In the genomic region with DNA sequence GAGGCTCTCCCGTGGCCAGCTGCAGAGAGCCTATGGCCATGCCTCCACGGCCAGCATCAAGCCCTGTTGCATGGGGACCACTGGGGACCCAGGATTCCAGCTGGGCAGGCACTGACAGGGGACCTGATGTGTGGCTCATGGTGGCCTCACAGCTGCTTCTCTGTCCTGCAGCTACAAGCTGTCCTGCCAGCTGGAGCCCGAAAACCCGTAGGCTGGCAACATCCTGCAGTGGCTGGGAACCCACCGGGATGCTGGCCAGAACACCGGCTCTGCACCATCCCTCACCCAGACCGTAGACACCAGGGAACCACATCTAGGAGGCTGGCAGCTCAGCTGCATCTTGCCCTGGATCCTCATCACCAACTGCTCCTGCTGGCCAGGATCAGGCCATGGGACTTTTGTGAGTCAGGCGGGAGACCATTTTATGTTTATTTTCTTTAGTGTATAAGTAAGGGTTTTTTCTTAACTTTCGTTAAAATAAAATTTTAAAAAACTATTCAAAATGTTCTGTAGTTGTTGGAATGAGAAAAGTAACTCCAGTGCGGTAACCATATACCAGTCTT, we compare ENCODE assay signal across 36 cellular contexts. TPM values are rescaled to one million over a fixed set of nuclear protein-coding genes. Genes with fewer than 3 reads are reported as not detected.
A peak's percentile ranks its signal among the peaks of the same experiment; 100 is the strongest.
DNase-seq lines count a peak whose midpoint lies in the region; ATAC-seq and TF ChIP-seq lines count a peak whose summit lies in the region.
"Had no signal": no experiment of that assay in that cellular context is flagged by ENCODE, and none has a peak within 500 bp of the region (broad histone marks: within the 10 kb centered on the region; RNA-seq: fewer than 3 reads in every experiment).

No MANE protein-coding gene starts in this region.

- CTCF ChIA-PET in activated CD8-positive, alpha-beta T cell treated with anti-CD3 and anti-CD28 coated beads, Interleukin-2, amount 10 ng/mL, durations not matched to agents 7 days and 5 days (lab: Charles Lee): interaction anchor here (1.2 to 1.4 kb wide), 2 partner anchors 68 to 151 kb away, joined by 3 to 4 read pairs; no protein-coding TSS in a partner anchor

- no peak overlapping the region for H3K4me3 Mint-ChIP-seq in activated CD4-positive, alpha-beta T cell treated with anti-CD3 and anti-CD28 coated beads, Interleukin-2, amount 10 ng/mL, durations not matched to agents 24 days and 14 days
- H3K4me3 Mint-ChIP-seq in activated CD8-positive, alpha-beta T cell treated with anti-CD3 and anti-CD28 coated beads, Interleukin-2, amount 10 ng/mL, durations not matched to agents 7 days and 5 days: peak overlapping the region; percentile 22
- no peak overlapping the region for H3K4me3 Mint-ChIP-seq in osteocyte (ENCODE audit: unreplicated experiment)
- no peak overlapping the region for H3K4me3 Mint-ChIP-seq in activated T-helper 1 cell treated with anti-CD3 and anti-CD28 coated beads, Interleukin-12 subunit alpha, Interleukin-12 subunit beta, Interleukin-2, Interleukin-4 antibody, amounts not matched to agents 30 ng/mL and 10 ng/mL and 1 ng/mL, durations not matched to agents 14 hours and 24 hours and 36 hours

- no CpG with 5 or more reads among the region's 10 CpGs for WGBS in neuronal stem cell (ENCODE audit: extremely low coverage in 2 of 2, insufficient read length in 2 of 2, insufficient replicate concordance in 1 of 2), 2 donors

- no peak overlapping the region for H4K8ac ChIP-seq in neuronal stem cell (ENCODE audit: low read depth, low read length)

- peaks cover 61% of the 10 kb centered on the region for H3K79me2 ChIP-seq in DND-41 (ENCODE audit: insufficient read depth, low read length)

- H2BK15ac ChIP-seq in neuronal stem cell (ENCODE audit: low read length): no peak overlapping the region

- no peak overlapping the region for H2AK5ac ChIP-seq in neuronal stem cell (ENCODE audit: low read depth, low read length)

- no peak overlapping the region for H4K91ac ChIP-seq in neuronal stem cell (ENCODE audit: low read depth, low read length, poor library complexity)

- H3K27me3 ChIP-seq in DND-41 (ENCODE audit: insufficient read depth, low read length, poor library complexity) (no peaks in the 10 kb centered on the region), neuronal stem cell (ENCODE audit: control insufficient read depth in 3 of 3, insufficient read depth in 3 of 3, low read depth in 1 of 3, low read length in 3 of 3) (no peaks in the 10 kb centered on the region)
- H3K27me3 ChIP-seq: left lung, sigmoid colon, stomach, vagina had no signal

- H4K20me1 ChIP-seq in DND-41 (ENCODE audit: insufficient read depth, low read length): peaks cover 18% of the 10 kb centered on the region; the same call in 1 of the 2 replicates

- H3K4ac ChIP-seq in neuronal stem cell (ENCODE audit: low read length): no peak overlapping the region

- H3K4me2 ChIP-seq in DND-41 (ENCODE audit: insufficient read depth, low read length): no peak overlapping the region
- no peak overlapping the region for H3K4me2 ChIP-seq in neuronal stem cell (ENCODE audit: insufficient read depth, low read length, poor library complexity, severe bottlenecking)
- H3K4me2 ChIP-seq: SK-N-SH had no signal

- peak overlapping the region; percentile 93 for H3K27ac ChIP-seq in DND-41 (ENCODE audit: low read length)
- H3K27ac ChIP-seq in neuronal stem cell (replicated peaks; ENCODE audit: low read length): no peak overlapping the region
- H3K27ac ChIP-seq: sigmoid colon, stomach, vagina, VCaP had no signal

- H3K4me3 ChIP-seq in DND-41 (ENCODE audit: low read depth in 1 of 2, low read length in 2 of 2): no peak overlapping the region
- H3K4me3 ChIP-seq in neuronal stem cell (ENCODE audit: low read length in 2 of 2): no peak overlapping the region
- H3K4me3 ChIP-seq: GM12878, left lung, sigmoid colon, stomach, vagina had no signal

- intact Hi-C loops in activated CD4-positive, alpha-beta T cell treated with anti-CD3 and anti-CD28 coated beads, Interleukin-2, amount 10 ng/mL, durations not matched to agents 24 days and 14 days (cut with micrococcal nuclease): no loop called here
- intact Hi-C loops in activated T-helper 1 cell treated with anti-CD3 and anti-CD28 coated beads, Interleukin-12 subunit alpha, Interleukin-12 subunit beta, Interleukin-2, Interleukin-4 antibody, amounts not matched to agents 30 ng/mL and 10 ng/mL and 1 ng/mL, durations not matched to agents 14 hours and 24 hours and 36 hours (cut with micrococcal nuclease): no loop called here

- no peaks in the 10 kb centered on the region for H3K9me3 Mint-ChIP-seq in activated CD4-positive, alpha-beta T cell treated with anti-CD3 and anti-CD28 coated beads, Interleukin-2, amount 10 ng/mL, durations not matched to agents 24 days and 14 days
- no peaks in the 10 kb centered on the region for H3K9me3 Mint-ChIP-seq in activated CD8-positive, alpha-beta T cell treated with anti-CD3 and anti-CD28 coated beads, Interleukin-2, amount 10 ng/mL, durations not matched to agents 7 days and 5 days (ENCODE audit: insufficient read depth)
- H3K9me3 Mint-ChIP-seq in osteocyte (ENCODE audit: unreplicated experiment): no peaks in the 10 kb centered on the region
- no peaks in the 10 kb centered on the region for H3K9me3 Mint-ChIP-seq in activated T-helper 1 cell treated with anti-CD3 and anti-CD28 coated beads, Interleukin-12 subunit alpha, Interleukin-12 subunit beta, Interleukin-2, Interleukin-4 antibody, amounts not matched to agents 30 ng/mL and 10 ng/mL and 1 ng/mL, durations not matched to agents 14 hours and 24 hours and 36 hours

- POLR2A ChIA-PET in activated CD8-positive, alpha-beta T cell treated with anti-CD3 and anti-CD28 coated beads, Interleukin-2, amount 10 ng/mL, durations not matched to agents 7 days and 5 days (lab: Charles Lee): interaction anchor here (0.9 kb wide), 1 partner anchor 15 kb away, joined by 3 read pairs; no protein-coding TSS in a partner anchor

- H2BK12ac ChIP-seq in neuronal stem cell (ENCODE audit: low read length): no peak overlapping the region

- peak overlapping the region; percentile 72 for H3K14ac ChIP-seq in neuronal stem cell (ENCODE audit: low read length)

- peaks cover 47% of the 10 kb centered on the region for H3K4me1 ChIP-seq in DND-41 (ENCODE audit: insufficient read depth, low read length)
- no peaks in the 10 kb centered on the region for H3K4me1 ChIP-seq in neuronal stem cell (ENCODE audit: control insufficient read depth in 2 of 2, insufficient read depth in 1 of 2, low read depth in 1 of 2, low read length in 2 of 2)
- H3K4me1 ChIP-seq: sigmoid colon, vagina had no signal

- H3K4me1 Mint-ChIP-seq in activated CD4-positive, alpha-beta T cell treated with anti-CD3 and anti-CD28 coated beads, Interleukin-2, amount 10 ng/mL, durations not matched to agents 24 days and 14 days: peaks cover 58% of the 10 kb centered on the region
- peaks cover 50% of the 10 kb centered on the region for H3K4me1 Mint-ChIP-seq in activated CD8-positive, alpha-beta T cell treated with anti-CD3 and anti-CD28 coated beads, Interleukin-2, amount 10 ng/mL, durations not matched to agents 7 days and 5 days (ENCODE audit: low read depth)
- peaks cover 2% of the 10 kb centered on the region for H3K4me1 Mint-ChIP-seq in osteocyte (ENCODE audit: unreplicated experiment)
- H3K4me1 Mint-ChIP-seq in activated T-helper 1 cell treated with anti-CD3 and anti-CD28 coated beads, Interleukin-12 subunit alpha, Interleukin-12 subunit beta, Interleukin-2, Interleukin-4 antibody, amounts not matched to agents 30 ng/mL and 10 ng/mL and 1 ng/mL, durations not matched to agents 14 hours and 24 hours and 36 hours (ENCODE audit: low read depth): peaks cover 61% of the 10 kb centered on the region

- DNase-seq in activated CD4-positive, alpha-beta T cell treated with anti-CD3 and anti-CD28 coated beads, Interleukin-2, amount 10 ng/mL, durations not matched to agents 24 days and 14 days: no peak
- no peak for DNase-seq in activated CD4-positive, alpha-beta T cell treated with anti-CD3 and anti-CD28 coated beads for 48 hours
- DNase-seq in DND-41 (no peak), neuronal stem cell (ENCODE audit: low spot score) (no peak), osteocyte (ENCODE audit: extremely low spot score, unreplicated experiment) (no peak)
- DNase-seq in activated CD8-positive, alpha-beta T cell treated with anti-CD3 and anti-CD28 coated beads, Interleukin-2, amount 10 ng/mL, durations not matched to agents 7 days and 5 days: no peak
- DNase-seq in activated T-helper 1 cell treated with anti-CD3 and anti-CD28 coated beads, Interleukin-12 subunit alpha, Interleukin-12 subunit beta, Interleukin-2, Interleukin-4 antibody, amounts not matched to agents 30 ng/mL and 10 ng/mL and 1 ng/mL, durations not matched to agents 14 hours and 24 hours and 36 hours (ENCODE audit: low spot score): no peak
- DNase-seq: activated CD8-positive, alpha-beta memory T cell treated with anti-CD3 and anti-CD28 coated beads, Interleukin-2, amount 50 U/mL, for 4 hours; cortex of kidney; erythroblast; glutamatergic neuron; GOT3; KBM-7; NCI-H1417; NCI-H2029 treated with DMSO at 0.1 percent for 48 hours; NCI-H2227 treated with DMSO at 0.1 percent for 48 hours; NCI-H526 treated with DMSO at 0.1 percent for 48 hours; NK-92 treated with Interleukin-12 subunit alpha and Interleukin-12 subunit beta, amount 100 ng/mL, for 24 hours; PC-3; sigmoid colon; SK-N-SH; stimulated activated CD4-positive, alpha-beta T cell treated with anti-CD3 and anti-CD28 coated beads, Interleukin-12 subunit alpha, Interleukin-12 subunit beta, amount 100 ng/mL, for 4 hours; stimulated activated CD4-positive, alpha-beta T cell treated with anti-CD3 and anti-CD28 coated beads, Interleukin-2, amount 100 ng/mL, for 48 hours; stomach had no signal

- H3K27me3 Mint-ChIP-seq in activated CD4-positive, alpha-beta T cell treated with anti-CD3 and anti-CD28 coated beads, Interleukin-2, amount 10 ng/mL, durations not matched to agents 24 days and 14 days: no peaks in the 10 kb centered on the region
- H3K27me3 Mint-ChIP-seq in activated CD8-positive, alpha-beta T cell treated with anti-CD3 and anti-CD28 coated beads, Interleukin-2, amount 10 ng/mL, durations not matched to agents 7 days and 5 days (ENCODE audit: low read depth): no peaks in the 10 kb centered on the region
- H3K27me3 Mint-ChIP-seq in osteocyte (ENCODE audit: unreplicated experiment): no peaks in the 10 kb centered on the region
- no peaks in the 10 kb centered on the region for H3K27me3 Mint-ChIP-seq in activated T-helper 1 cell treated with anti-CD3 and anti-CD28 coated beads, Interleukin-12 subunit alpha, Interleukin-12 subunit beta, Interleukin-2, Interleukin-4 antibody, amounts not matched to agents 30 ng/mL and 10 ng/mL and 1 ng/mL, durations not matched to agents 14 hours and 24 hours and 36 hours (ENCODE audit: insufficient read depth)

- H2BK5ac ChIP-seq in neuronal stem cell (ENCODE audit: low read length): no peak overlapping the region

- H3K9ac ChIP-seq in DND-41 (ENCODE audit: low read depth, low read length): no peak overlapping the region
- peak overlapping the region; percentile 7 for H3K9ac ChIP-seq in neuronal stem cell (ENCODE audit: low read depth, low read length, poor library complexity)
- H3K9ac ChIP-seq: SK-N-SH had no signal

- TF ChIP-seq CTCF in DND-41 (IDR thresholded peaks at IDR 0.05; ENCODE audit: borderline replicate concordance, extremely low read depth, low read length, poor library complexity, severe bottlenecking) (no peak), osteocyte (IDR thresholded peaks at IDR 0.05) (no peak)

- H2BK120ac ChIP-seq in neuronal stem cell (ENCODE audit: low read depth, low read length): no peak overlapping the region

- no peak overlapping the region for H3K23ac ChIP-seq in neuronal stem cell (ENCODE audit: low read depth, low read length, poor library complexity)

- H3K18ac ChIP-seq in neuronal stem cell (ENCODE audit: low read length): no peak overlapping the region

- H2AFZ ChIP-seq in DND-41 (ENCODE audit: low read depth, low read length) (no peak overlapping the region), neuronal stem cell (ENCODE audit: low read length) (no peak overlapping the region)

- H3K36me3 Mint-ChIP-seq in activated CD4-positive, alpha-beta T cell treated with anti-CD3 and anti-CD28 coated beads, Interleukin-2, amount 10 ng/mL, durations not matched to agents 24 days and 14 days (ENCODE audit: low read depth): peaks cover 57% of the 10 kb centered on the region
- peaks cover 81% of the 10 kb centered on the region for H3K36me3 Mint-ChIP-seq in activated CD8-positive, alpha-beta T cell treated with anti-CD3 and anti-CD28 coated beads, Interleukin-2, amount 10 ng/mL, durations not matched to agents 7 days and 5 days (ENCODE audit: low read depth)
- peaks cover 46% of the 10 kb centered on the region for H3K36me3 Mint-ChIP-seq in osteocyte (ENCODE audit: unreplicated experiment)
- H3K36me3 Mint-ChIP-seq in activated T-helper 1 cell treated with anti-CD3 and anti-CD28 coated beads, Interleukin-12 subunit alpha, Interleukin-12 subunit beta, Interleukin-2, Interleukin-4 antibody, amounts not matched to agents 30 ng/mL and 10 ng/mL and 1 ng/mL, durations not matched to agents 14 hours and 24 hours and 36 hours (ENCODE audit: low read depth): peaks cover 58% of the 10 kb centered on the region

- H3K9me3 ChIP-seq in DND-41 (ENCODE audit: insufficient read depth, low read length, severe bottlenecking): no peaks in the 10 kb centered on the region
- peaks cover 0 to 3% of the 10 kb centered on the region in 2 donors for H3K9me3 ChIP-seq in neuronal stem cell (replicated peaks in 1 of 2; ENCODE audit: control insufficient read depth in 2 of 2, insufficient read depth in 1 of 2, low read depth in 1 of 2, low read length in 2 of 2)
- H3K9me3 ChIP-seq: left lung, sigmoid colon, SK-N-SH, stomach, vagina had no signal

- peak overlapping the region; percentile 48 for H3K27ac Mint-ChIP-seq in activated CD4-positive, alpha-beta T cell treated with anti-CD3 and anti-CD28 coated beads, Interleukin-2, amount 10 ng/mL, durations not matched to agents 24 days and 14 days
- H3K27ac Mint-ChIP-seq in activated CD8-positive, alpha-beta T cell treated with anti-CD3 and anti-CD28 coated beads, Interleukin-2, amount 10 ng/mL, durations not matched to agents 7 days and 5 days: peak overlapping the region; percentile 37
- no peak overlapping the region for H3K27ac Mint-ChIP-seq in osteocyte (ENCODE audit: unreplicated experiment)
- H3K27ac Mint-ChIP-seq in activated T-helper 1 cell treated with anti-CD3 and anti-CD28 coated beads, Interleukin-12 subunit alpha, Interleukin-12 subunit beta, Interleukin-2, Interleukin-4 antibody, amounts not matched to agents 30 ng/mL and 10 ng/mL and 1 ng/mL, durations not matched to agents 14 hours and 24 hours and 36 hours: no peak overlapping the region

- H3K36me3 ChIP-seq in DND-41 (ENCODE audit: insufficient read depth, low read length): peaks cover 82% of the 10 kb centered on the region
- H3K36me3 ChIP-seq in neuronal stem cell (replicated peaks in 1 of 2; ENCODE audit: control insufficient read depth in 2 of 2, insufficient read depth in 2 of 2, low read length in 2 of 2): peaks cover 21 to 80% of the 10 kb centered on the region in 2 donors

- no peaks in the 10 kb centered on the region for H3K79me1 ChIP-seq in neuronal stem cell (ENCODE audit: low read depth, low read length)

- ATAC-seq in DND-41 (ENCODE audit: insufficient read depth, low read depth) (no peak), HG02623 (IDR thresholded peaks at IDR 0.05; ENCODE audit: unreplicated experiment) (no peak)
- ATAC-seq in activated CD8-positive, alpha-beta T cell treated with anti-CD3 and anti-CD28 coated beads, Interleukin-2, amount 10 ng/mL, durations not matched to agents 7 days and 5 days: no peak
- ATAC-seq: activated naive CD4-positive, alpha-beta T cell treated with anti-CD3 and anti-CD28 coated beads, Interleukin-2, amount 50 U/mL, for 72 hours; GM12878; left lung; PC-3; Right ventricle myocardium inferior had no signal

RNA-seq across cellular contexts. Expression of gene RGL4, which starts 7.9 kb away (rescaled TPM):
- total RNA-seq in activated CD4-positive, alpha-beta T cell treated with anti-CD3 and anti-CD28 coated beads, Interleukin-2, amount 10 ng/mL, durations not matched to agents 24 days and 14 days: 6.9 TPM in 2 replicates
- 10 to 100 TPM; 34.0 to 38.5 TPM for total RNA-seq in activated CD8-positive, alpha-beta T cell treated with anti-CD3 and anti-CD28 coated beads, Interleukin-2, amount 10 ng/mL, durations not matched to agents 7 days and 5 days
- polyA plus RNA-seq in neuronal stem cell (2013, experiment 1 of 2): not detected
- polyA plus RNA-seq in neuronal stem cell (2013, experiment 2 of 2): not detected
- total RNA-seq in osteocyte: not detected in 2 replicates
- 9.3 and 11.7 TPM in 2 replicates for total RNA-seq in activated T-helper 1 cell treated with anti-CD3 and anti-CD28 coated beads, Interleukin-12 subunit alpha, Interleukin-12 subunit beta, Interleukin-2, Interleukin-4 antibody, amounts not matched to agents 30 ng/mL and 10 ng/mL and 1 ng/mL, durations not matched to agents 14 hours and 24 hours and 36 hours
- total RNA-seq: A172, astrocyte, HT1080, PC-3, pulmonary artery endothelial cell, Right ventricle myocardium inferior, sigmoid colon, vagina had no signal
- polyA plus RNA-seq: SK-N-SH had no signal

RNA-seq across cellular contexts. Expression of gene ZNF70, which starts 52.2 kb away (rescaled TPM):
- 2.5 and 2.6 TPM in 2 replicates for total RNA-seq in activated CD4-positive, alpha-beta T cell treated with anti-CD3 and anti-CD28 coated beads, Interleukin-2, amount 10 ng/mL, durations not matched to agents 24 days and 14 days
- 1 to 10 TPM; 2.1 to 2.2 TPM for total RNA-seq in activated CD8-positive, alpha-beta T cell treated with anti-CD3 and anti-CD28 coated beads, Interleukin-2, amount 10 ng/mL, durations not matched to agents 7 days and 5 days
- 2.8 TPM for polyA plus RNA-seq in neuronal stem cell (2013, experiment 1 of 2)
- polyA plus RNA-seq in neuronal stem cell (2013, experiment 2 of 2): 3.0 TPM
- 12.5 TPM in 2 replicates for total RNA-seq in osteocyte
- 2.1 and 2.2 TPM in 2 replicates for total RNA-seq in activated T-helper 1 cell treated with anti-CD3 and anti-CD28 coated beads, Interleukin-12 subunit alpha, Interleukin-12 subunit beta, Interleukin-2, Interleukin-4 antibody, amounts not matched to agents 30 ng/mL and 10 ng/mL and 1 ng/mL, durations not matched to agents 14 hours and 24 hours and 36 hours

RNA-seq across cellular contexts. Expression of gene VPREB3, which starts 55.5 kb away (rescaled TPM):
- not detected in 2 replicates for total RNA-seq in activated CD4-positive, alpha-beta T cell treated with anti-CD3 and anti-CD28 coated beads, Interleukin-2, amount 10 ng/mL, durations not matched to agents 24 days and 14 days
- not detected for total RNA-seq in activated CD8-positive, alpha-beta T cell treated with anti-CD3 and anti-CD28 coated beads, Interleukin-2, amount 10 ng/mL, durations not matched to agents 7 days and 5 days
- polyA plus RNA-seq in neuronal stem cell (2013, experiment 1 of 2): 0.35 TPM
- 0.42 TPM for polyA plus RNA-seq in neuronal stem cell (2013, experiment 2 of 2)
- not detected in 2 replicates for total RNA-seq in osteocyte
- not detected in 2 replicates for total RNA-seq in activated T-helper 1 cell treated with anti-CD3 and anti-CD28 coated beads, Interleukin-12 subunit alpha, Interleukin-12 subunit beta, Interleukin-2, Interleukin-4 antibody, amounts not matched to agents 30 ng/mL and 10 ng/mL and 1 ng/mL, durations not matched to agents 14 hours and 24 hours and 36 hours
- total RNA-seq: A172; HT1080; left lung; pulmonary artery endothelial cell; sigmoid colon; stomach; T-helper 2 cell treated with Interferon-gamma antibody and Interleukin-4, amounts not matched to agents 100 ng/mL and 5 ng/mL, for 36 hours; vagina had no signal
- polyA plus RNA-seq: SK-N-SH had no signal

Comparison
In these comparisons a context has a peak if more than half of its experiments do, and no peak if none do; other contexts are left out.
1. H3K27ac Mint-ChIP-seq: peak in activated CD4-positive, alpha-beta T cell treated with anti-CD3 and anti-CD28 coated beads, Interleukin-2, amount 10 ng/mL, durations not matched to agents 24 days and 14 days (single experiment) and activated CD8-positive, alpha-beta T cell treated with anti-CD3 and anti-CD28 coated beads, Interleukin-2, amount 10 ng/mL, durations not matched to agents 7 days and 5 days (single experiment); none in osteocyte (single experiment) and activated T-helper 1 cell treated with anti-CD3 and anti-CD28 coated beads, Interleukin-12 subunit alpha, Interleukin-12 subunit beta, Interleukin-2, Interleukin-4 antibody, amounts not matched to agents 30 ng/mL and 10 ng/mL and 1 ng/mL, durations not matched to agents 14 hours and 24 hours and 36 hours (single experiment).